In the genomic region with DNA sequence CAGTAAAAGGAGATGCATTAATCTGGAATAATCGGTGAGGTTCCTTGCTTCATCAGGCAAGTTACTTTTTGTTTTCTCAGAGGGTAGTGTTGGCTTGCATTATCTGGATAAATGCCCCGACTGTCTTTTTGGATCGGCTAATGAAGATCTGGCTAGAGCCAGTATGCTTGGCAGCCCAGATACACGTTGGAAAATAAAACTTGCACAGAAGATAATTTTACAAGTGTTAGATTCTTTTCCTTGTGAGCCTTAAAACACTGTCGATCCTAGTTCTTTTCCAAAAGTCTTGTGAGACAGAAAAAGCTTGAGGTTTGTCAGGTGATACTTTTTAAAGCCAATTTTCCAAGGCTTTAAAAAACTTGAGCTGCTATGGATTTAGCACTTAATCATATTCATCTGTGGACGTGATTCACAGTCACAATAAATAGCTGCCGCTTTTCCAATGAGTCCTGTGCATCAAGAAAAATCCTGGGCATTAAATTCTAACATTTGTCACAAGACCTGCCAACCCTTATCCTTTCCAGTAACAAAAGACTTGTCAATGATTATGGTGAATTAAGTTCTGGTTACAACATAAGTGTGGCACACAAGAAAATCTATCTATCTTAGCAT, we compare ENCODE assay signal across 1 cellular context.
TF ChIP-seq lines count a peak whose summit lies in the region.

No MANE protein-coding gene starts in this region.

TF ChIP-seq in K562, 482 proteins besides CTCF, POLR2A, EP300 and RAD21 (continued from another document):
- TF ChIP-seq, protein P1, sequence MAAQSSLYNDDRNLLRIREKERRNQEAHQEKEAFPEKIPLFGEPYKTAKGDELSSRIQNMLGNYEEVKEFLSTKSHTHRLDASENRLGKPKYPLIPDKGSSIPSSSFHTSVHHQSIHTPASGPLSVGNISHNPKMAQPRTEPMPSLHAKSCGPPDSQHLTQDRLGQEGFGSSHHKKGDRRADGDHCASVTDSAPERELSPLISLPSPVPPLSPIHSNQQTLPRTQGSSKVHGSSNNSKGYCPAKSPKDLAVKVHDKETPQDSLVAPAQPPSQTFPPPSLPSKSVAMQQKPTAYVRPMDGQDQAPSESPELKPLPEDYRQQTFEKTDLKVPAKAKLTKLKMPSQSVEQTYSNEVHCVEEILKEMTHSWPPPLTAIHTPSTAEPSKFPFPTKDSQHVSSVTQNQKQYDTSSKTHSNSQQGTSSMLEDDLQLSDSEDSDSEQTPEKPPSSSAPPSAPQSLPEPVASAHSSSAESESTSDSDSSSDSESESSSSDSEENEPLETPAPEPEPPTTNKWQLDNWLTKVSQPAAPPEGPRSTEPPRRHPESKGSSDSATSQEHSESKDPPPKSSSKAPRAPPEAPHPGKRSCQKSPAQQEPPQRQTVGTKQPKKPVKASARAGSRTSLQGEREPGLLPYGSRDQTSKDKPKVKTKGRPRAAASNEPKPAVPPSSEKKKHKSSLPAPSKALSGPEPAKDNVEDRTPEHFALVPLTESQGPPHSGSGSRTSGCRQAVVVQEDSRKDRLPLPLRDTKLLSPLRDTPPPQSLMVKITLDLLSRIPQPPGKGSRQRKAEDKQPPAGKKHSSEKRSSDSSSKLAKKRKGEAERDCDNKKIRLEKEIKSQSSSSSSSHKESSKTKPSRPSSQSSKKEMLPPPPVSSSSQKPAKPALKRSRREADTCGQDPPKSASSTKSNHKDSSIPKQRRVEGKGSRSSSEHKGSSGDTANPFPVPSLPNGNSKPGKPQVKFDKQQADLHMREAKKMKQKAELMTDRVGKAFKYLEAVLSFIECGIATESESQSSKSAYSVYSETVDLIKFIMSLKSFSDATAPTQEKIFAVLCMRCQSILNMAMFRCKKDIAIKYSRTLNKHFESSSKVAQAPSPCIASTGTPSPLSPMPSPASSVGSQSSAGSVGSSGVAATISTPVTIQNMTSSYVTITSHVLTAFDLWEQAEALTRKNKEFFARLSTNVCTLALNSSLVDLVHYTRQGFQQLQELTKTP (IDR thresholded peaks at IDR 0.05; ENCODE audit: low read depth in 1 of 2, partially characterized antibody in 2 of 2), result no peak
- TF ChIP-seq, protein P2, sequence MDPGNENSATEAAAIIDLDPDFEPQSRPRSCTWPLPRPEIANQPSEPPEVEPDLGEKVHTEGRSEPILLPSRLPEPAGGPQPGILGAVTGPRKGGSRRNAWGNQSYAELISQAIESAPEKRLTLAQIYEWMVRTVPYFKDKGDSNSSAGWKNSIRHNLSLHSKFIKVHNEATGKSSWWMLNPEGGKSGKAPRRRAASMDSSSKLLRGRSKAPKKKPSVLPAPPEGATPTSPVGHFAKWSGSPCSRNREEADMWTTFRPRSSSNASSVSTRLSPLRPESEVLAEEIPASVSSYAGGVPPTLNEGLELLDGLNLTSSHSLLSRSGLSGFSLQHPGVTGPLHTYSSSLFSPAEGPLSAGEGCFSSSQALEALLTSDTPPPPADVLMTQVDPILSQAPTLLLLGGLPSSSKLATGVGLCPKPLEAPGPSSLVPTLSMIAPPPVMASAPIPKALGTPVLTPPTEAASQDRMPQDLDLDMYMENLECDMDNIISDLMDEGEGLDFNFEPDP (CRISPR knock-in tag; IDR thresholded peaks at IDR 0.05), result no peak
- no peak for TF ChIP-seq CBX8 (IDR thresholded peaks at IDR 0.05; ENCODE audit: borderline replicate concordance, extremely low read depth, low read depth, low read length, poor library complexity, severe bottlenecking)
- TF ChIP-seq FOXK1 (CRISPR knock-in tag; IDR thresholded peaks at IDR 0.05; ENCODE audit: borderline replicate concordance), result no peak
- no peak for TF ChIP-seq TAL1 (IDR thresholded peaks at IDR 0.05)
- TF ChIP-seq CBX3 (IDR thresholded peaks at IDR 0.05; ENCODE audit: borderline replicate concordance in 1 of 2, low read length in 2 of 2), result no peak
- TF ChIP-seq, protein P3, sequence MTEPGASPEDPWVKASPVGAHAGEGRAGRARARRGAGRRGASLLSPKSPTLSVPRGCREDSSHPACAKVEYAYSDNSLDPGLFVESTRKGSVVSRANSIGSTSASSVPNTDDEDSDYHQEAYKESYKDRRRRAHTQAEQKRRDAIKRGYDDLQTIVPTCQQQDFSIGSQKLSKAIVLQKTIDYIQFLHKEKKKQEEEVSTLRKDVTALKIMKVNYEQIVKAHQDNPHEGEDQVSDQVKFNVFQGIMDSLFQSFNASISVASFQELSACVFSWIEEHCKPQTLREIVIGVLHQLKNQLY (CRISPR knock-in tag; conservative IDR thresholded peaks at IDR 0.05), result no peak
- TF ChIP-seq, protein P4, sequence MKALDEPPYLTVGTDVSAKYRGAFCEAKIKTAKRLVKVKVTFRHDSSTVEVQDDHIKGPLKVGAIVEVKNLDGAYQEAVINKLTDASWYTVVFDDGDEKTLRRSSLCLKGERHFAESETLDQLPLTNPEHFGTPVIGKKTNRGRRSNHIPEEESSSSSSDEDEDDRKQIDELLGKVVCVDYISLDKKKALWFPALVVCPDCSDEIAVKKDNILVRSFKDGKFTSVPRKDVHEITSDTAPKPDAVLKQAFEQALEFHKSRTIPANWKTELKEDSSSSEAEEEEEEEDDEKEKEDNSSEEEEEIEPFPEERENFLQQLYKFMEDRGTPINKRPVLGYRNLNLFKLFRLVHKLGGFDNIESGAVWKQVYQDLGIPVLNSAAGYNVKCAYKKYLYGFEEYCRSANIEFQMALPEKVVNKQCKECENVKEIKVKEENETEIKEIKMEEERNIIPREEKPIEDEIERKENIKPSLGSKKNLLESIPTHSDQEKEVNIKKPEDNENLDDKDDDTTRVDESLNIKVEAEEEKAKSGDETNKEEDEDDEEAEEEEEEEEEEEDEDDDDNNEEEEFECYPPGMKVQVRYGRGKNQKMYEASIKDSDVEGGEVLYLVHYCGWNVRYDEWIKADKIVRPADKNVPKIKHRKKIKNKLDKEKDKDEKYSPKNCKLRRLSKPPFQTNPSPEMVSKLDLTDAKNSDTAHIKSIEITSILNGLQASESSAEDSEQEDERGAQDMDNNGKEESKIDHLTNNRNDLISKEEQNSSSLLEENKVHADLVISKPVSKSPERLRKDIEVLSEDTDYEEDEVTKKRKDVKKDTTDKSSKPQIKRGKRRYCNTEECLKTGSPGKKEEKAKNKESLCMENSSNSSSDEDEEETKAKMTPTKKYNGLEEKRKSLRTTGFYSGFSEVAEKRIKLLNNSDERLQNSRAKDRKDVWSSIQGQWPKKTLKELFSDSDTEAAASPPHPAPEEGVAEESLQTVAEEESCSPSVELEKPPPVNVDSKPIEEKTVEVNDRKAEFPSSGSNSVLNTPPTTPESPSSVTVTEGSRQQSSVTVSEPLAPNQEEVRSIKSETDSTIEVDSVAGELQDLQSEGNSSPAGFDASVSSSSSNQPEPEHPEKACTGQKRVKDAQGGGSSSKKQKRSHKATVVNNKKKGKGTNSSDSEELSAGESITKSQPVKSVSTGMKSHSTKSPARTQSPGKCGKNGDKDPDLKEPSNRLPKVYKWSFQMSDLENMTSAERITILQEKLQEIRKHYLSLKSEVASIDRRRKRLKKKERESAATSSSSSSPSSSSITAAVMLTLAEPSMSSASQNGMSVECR (CRISPR knock-in tag; IDR thresholded peaks at IDR 0.05), result no peak
- no peak for TF ChIP-seq ZSCAN29 (IDR thresholded peaks at IDR 0.05)
- TF ChIP-seq CCNT2 (IDR thresholded peaks at IDR 0.05; ENCODE audit: borderline replicate concordance, extremely low read depth, insufficient read length, low read depth, low read length), result no peak
- no peak for TF ChIP-seq MYC (IDR thresholded peaks at IDR 0.05; ENCODE audit: low read depth, low read length)
- TF ChIP-seq MYC (CRISPR knock-in tag; IDR thresholded peaks at IDR 0.05; ENCODE audit: borderline replicate concordance, low read depth), result no peak
- TF ChIP-seq ILF3 (IDR thresholded peaks at IDR 0.05; ENCODE audit: borderline replicate concordance), result no peak
- TF ChIP-seq, protein P5, sequence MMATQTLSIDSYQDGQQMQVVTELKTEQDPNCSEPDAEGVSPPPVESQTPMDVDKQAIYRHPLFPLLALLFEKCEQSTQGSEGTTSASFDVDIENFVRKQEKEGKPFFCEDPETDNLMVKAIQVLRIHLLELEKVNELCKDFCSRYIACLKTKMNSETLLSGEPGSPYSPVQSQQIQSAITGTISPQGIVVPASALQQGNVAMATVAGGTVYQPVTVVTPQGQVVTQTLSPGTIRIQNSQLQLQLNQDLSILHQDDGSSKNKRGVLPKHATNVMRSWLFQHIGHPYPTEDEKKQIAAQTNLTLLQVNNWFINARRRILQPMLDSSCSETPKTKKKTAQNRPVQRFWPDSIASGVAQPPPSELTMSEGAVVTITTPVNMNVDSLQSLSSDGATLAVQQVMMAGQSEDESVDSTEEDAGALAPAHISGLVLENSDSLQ (IDR thresholded peaks at IDR 0.05), result no peak
- TF ChIP-seq HDGF (IDR thresholded peaks at IDR 0.05), result no peak
- no peak for TF ChIP-seq POLR3A (IDR thresholded peaks at IDR 0.05; ENCODE audit: borderline replicate concordance, extremely low read depth, insufficient read depth, insufficient read length)
